In the genomic region with DNA sequence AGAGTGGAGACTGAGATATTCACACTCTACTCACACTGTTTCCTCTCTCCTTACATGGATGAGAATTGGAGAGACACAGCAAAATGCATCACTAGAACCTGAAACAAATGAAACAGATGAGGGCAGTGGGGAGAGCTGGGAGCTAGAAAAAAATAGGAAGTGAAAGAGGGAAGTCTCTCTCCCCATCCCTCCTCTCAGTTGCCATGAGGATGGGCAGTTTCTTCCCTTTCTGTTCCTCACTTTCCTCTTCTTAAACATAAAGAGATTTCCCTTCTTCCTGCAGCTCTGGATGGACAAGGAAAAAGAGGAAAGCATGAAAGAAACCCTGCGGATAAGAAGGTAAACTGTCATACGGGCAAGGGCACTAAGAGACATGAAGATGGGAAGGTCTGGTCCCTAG, we compare ENCODE assay signal across 13 cellular contexts. TPM values are rescaled to one million over a fixed set of nuclear protein-coding genes. Genes with fewer than 3 reads are reported as not detected.
DNase-seq lines count a peak whose midpoint lies in the region; ATAC-seq and TF ChIP-seq lines count a peak whose summit lies in the region.
"Not testable (repeated sequence)": the region's sequence is repeated elsewhere in the genome, so short reads cannot be mapped to it uniquely, and the experiment has no call there.
"Had no signal": no experiment of that assay in that cellular context is flagged by ENCODE, and none has a peak within 500 bp of the region (broad histone marks: within the 10 kb centered on the region; RNA-seq: fewer than 3 reads in every experiment).

No MANE protein-coding gene starts in this region.

- H4K20me1 ChIP-seq in DOHH2 (ENCODE audit: control insufficient read depth, insufficient read depth, low read depth, low read length) = not testable (repeated sequence)

- H3K27ac Mint-ChIP-seq in dendritic cell treated with granulocyte-macrophage colony-stimulating factor and Interleukin-4, amounts not matched to agents 40 ng/mL and 50 ng/mL, for 4 days = peak overlapping the region; percentile 71
- not testable (repeated sequence) for H3K27ac Mint-ChIP-seq in naive thymus-derived CD4-positive, alpha-beta T cell

- intact Hi-C loops in dendritic cell treated with granulocyte-macrophage colony-stimulating factor and Interleukin-4, amounts not matched to agents 40 ng/mL and 50 ng/mL, for 4 days (cut with micrococcal nuclease); naive thymus-derived CD4-positive, alpha-beta T cell (cut with micrococcal nuclease): not testable (repeated sequence)

- POLR2A ChIA-PET in naive thymus-derived CD4-positive, alpha-beta T cell (lab: Charles Lee) = not testable (repeated sequence)

- H3K27me3 Mint-ChIP-seq in dendritic cell treated with granulocyte-macrophage colony-stimulating factor and Interleukin-4, amounts not matched to agents 40 ng/mL and 50 ng/mL, for 4 days = peaks cover 18% of the 10 kb centered on the region
- peaks cover 12 to 50% (median 19%) of the 10 kb centered on the region in 5 donors for H3K27me3 Mint-ChIP-seq in naive thymus-derived CD4-positive, alpha-beta T cell

- H3K4me1 ChIP-seq in DOHH2 (ENCODE audit: control insufficient read depth, low read length) = peaks cover 47% of the 10 kb centered on the region
- H3K4me1 ChIP-seq in naive thymus-derived CD4-positive, alpha-beta T cell (ENCODE audit: control insufficient read depth in 2 of 2, insufficient read depth in 2 of 2, low read length in 2 of 2) = not testable (repeated sequence)

- peak; percentile 36 for ATAC-seq in naive thymus-derived CD4-positive, alpha-beta T cell

- H3K9me3 Mint-ChIP-seq in dendritic cell treated with granulocyte-macrophage colony-stimulating factor and Interleukin-4, amounts not matched to agents 40 ng/mL and 50 ng/mL, for 4 days; naive thymus-derived CD4-positive, alpha-beta T cell: not testable (repeated sequence)

- 0 out of 2 replicates have a peak overlapping the region, but pooled peaks have one; percentile 6 for H3K27ac ChIP-seq in DOHH2 (ENCODE audit: low read depth, low read length)
- not testable (repeated sequence) for H3K27ac ChIP-seq in naive thymus-derived CD4-positive, alpha-beta T cell (ENCODE audit: low read depth, low read length)

- peaks cover 59% of the 10 kb centered on the region for H3K4me1 Mint-ChIP-seq in dendritic cell treated with granulocyte-macrophage colony-stimulating factor and Interleukin-4, amounts not matched to agents 40 ng/mL and 50 ng/mL, for 4 days (ENCODE audit: low read depth)
- peaks cover 8 to 17% (median 14%) of the 10 kb centered on the region in 7 donors for H3K4me1 Mint-ChIP-seq in naive thymus-derived CD4-positive, alpha-beta T cell

- H3K9me3 ChIP-seq in DOHH2 (ENCODE audit: control insufficient read depth, insufficient read depth, low read length); naive thymus-derived CD4-positive, alpha-beta T cell (ENCODE audit: control insufficient read depth in 2 of 3, low read length in 3 of 3): not testable (repeated sequence)

- not testable (repeated sequence) for H3K9me2 ChIP-seq in DOHH2 (replicated peaks; ENCODE audit: control insufficient read depth, low read length)

- not testable (repeated sequence) for TF ChIP-seq CTCF in DOHH2 (IDR thresholded peaks at IDR 0.05; ENCODE audit: low read depth, low read length, poor library complexity, severe bottlenecking)

- H3F3A ChIP-seq in DOHH2 (ENCODE audit: control insufficient read depth, insufficient read depth) = not testable (repeated sequence)

- H3K4me2 ChIP-seq in DOHH2 (ENCODE audit: low read length) = peak overlapping the region; percentile 32

- H3K36me3 Mint-ChIP-seq in dendritic cell treated with granulocyte-macrophage colony-stimulating factor and Interleukin-4, amounts not matched to agents 40 ng/mL and 50 ng/mL, for 4 days (ENCODE audit: low read depth); naive thymus-derived CD4-positive, alpha-beta T cell: not testable (repeated sequence)

- CTCF ChIA-PET in naive thymus-derived CD4-positive, alpha-beta T cell (lab: Charles Lee) = interaction anchor here (1.4 kb wide), 1 partner anchor 43 kb away, joined by 4 read pairs; no protein-coding TSS in a partner anchor

- not testable (repeated sequence) for H3K79me2 ChIP-seq in DOHH2 (ENCODE audit: control insufficient read depth, low read length)

- DNase-seq in Ammon's horn (ENCODE audit: low spot score) = peak; percentile 3
- peak; percentile 14 to 34 for DNase-seq in Kasumi-1 (lab: John Stamatoyannopoulos, UW)
- peak; percentile 28 for DNase-seq in NOMO-1 treated with DMSO at 0.1 percent for 48 hours (lab: John Stamatoyannopoulos, UW; ENCODE audit: unreplicated experiment)
- peak; percentile 31 for DNase-seq in SIG-M5 treated with dmso at 0.1 percent for 504 hours (lab: John Stamatoyannopoulos, UW; ENCODE audit: unreplicated experiment)
- not testable (repeated sequence) for DNase-seq in naive thymus-derived CD4-positive, alpha-beta T cell

- H3K36me3 ChIP-seq in DOHH2 (ENCODE audit: control insufficient read depth, low read length); naive thymus-derived CD4-positive, alpha-beta T cell (ENCODE audit: control insufficient read depth in 2 of 3, insufficient read depth in 3 of 3, low read length in 3 of 3): not testable (repeated sequence)

- not testable (repeated sequence) for H3K4me3 Mint-ChIP-seq in dendritic cell treated with granulocyte-macrophage colony-stimulating factor and Interleukin-4, amounts not matched to agents 40 ng/mL and 50 ng/mL, for 4 days
- peak overlapping the region in 1 of 10 donors; percentile 25 for H3K4me3 Mint-ChIP-seq in naive thymus-derived CD4-positive, alpha-beta T cell

- peaks cover 15% of the 10 kb centered on the region for H3K27me3 ChIP-seq in DOHH2 (ENCODE audit: control insufficient read depth, low read length)
- H3K27me3 ChIP-seq in naive thymus-derived CD4-positive, alpha-beta T cell (ENCODE audit: control insufficient read depth in 2 of 2, insufficient read depth in 2 of 2, low read length in 2 of 2) = not testable (repeated sequence)

- H3K4me3 ChIP-seq in DOHH2 (ENCODE audit: low read length) = peak overlapping the region; percentile 1; the same call in 1 of the 2 replicates
- H3K4me3 ChIP-seq in naive thymus-derived CD4-positive, alpha-beta T cell (ENCODE audit: low read length) = not testable (repeated sequence)

RNA-seq across cellular contexts. Expression of a gene that starts 2.8 kb away (rescaled TPM):
- total RNA-seq in naive thymus-derived CD4-positive, alpha-beta T cell = 1 to 10 TPM in 2 of 5 experiments, under 1 TPM in 3; 0.08 to 1.7 (median 0.27) TPM
- not detected for polyA plus RNA-seq in naive thymus-derived CD4-positive, alpha-beta T cell
- total RNA-seq: MCF 10A had no signal
- polyA plus RNA-seq: IMR-90 had no signal

RNA-seq across cellular contexts. Expression of a gene that starts 22.4 kb away (rescaled TPM):
- total RNA-seq in naive thymus-derived CD4-positive, alpha-beta T cell = under 1 TPM in 1 of 5 experiments, not detected in 4; 0.12 TPM
- not detected for polyA plus RNA-seq in naive thymus-derived CD4-positive, alpha-beta T cell
- total RNA-seq: Calu3, IMR-90, LHCN-M2, MCF 10A, Right ventricle myocardium superior, SK-MEL-5 had no signal
- polyA plus RNA-seq: IMR-90 had no signal

RNA-seq across cellular contexts. Expression of a gene that starts 45.1 kb away (rescaled TPM):
- total RNA-seq in naive thymus-derived CD4-positive, alpha-beta T cell = 10 to 100 TPM in 4 of 5 experiments, 1 to 10 TPM in 1; 9.1 to 56.2 (median 14.4) TPM
- polyA plus RNA-seq in naive thymus-derived CD4-positive, alpha-beta T cell = 10 to 100 TPM in 1 of 2 donors, 1 to 10 TPM in 1; 7.2 to 14.5 TPM
